ENCODE assay signal across 8 cellular contexts in genomic region chr6:126804255-126805064, GRCh38.
DNase-seq lines count a peak whose midpoint lies in the region; ATAC-seq and TF ChIP-seq lines count a peak whose summit lies in the region.

No MANE protein-coding gene starts in this region.

- no peaks in the 10 kb centered on the region for H3K9me2 ChIP-seq in DOHH2 (replicated peaks; ENCODE audit: control insufficient read depth, low read length)

- peak overlapping the region; percentile 61 for H3K9ac ChIP-seq in mesenchymal stem cell (ENCODE audit: low read length)

- H3K36me3 ChIP-seq in DOHH2 (ENCODE audit: control insufficient read depth, low read length), result no peaks in the 10 kb centered on the region
- no peaks in the 10 kb centered on the region for H3K36me3 ChIP-seq in mesenchymal stem cell (ENCODE audit: control insufficient read depth in 1 of 2, insufficient read depth in 2 of 2, low read depth in 1 of 2, low read length in 2 of 2)

- no peaks in the 10 kb centered on the region for H4K20me1 ChIP-seq in DOHH2 (ENCODE audit: control insufficient read depth, insufficient read depth, low read depth, low read length)

- no peaks in the 10 kb centered on the region for H3K79me1 ChIP-seq in mesenchymal stem cell (replicated peaks; ENCODE audit: low read length, poor library complexity, severe bottlenecking)

- H2BK12ac ChIP-seq in mesenchymal stem cell (ENCODE audit: low read length in 2 of 2), result no peak overlapping the region

- no peak overlapping the region for H2BK15ac ChIP-seq in mesenchymal stem cell (ENCODE audit: low read depth, poor library complexity, severe bottlenecking)

- no peak overlapping the region for H4K8ac ChIP-seq in mesenchymal stem cell (ENCODE audit: low read length)

- H3K4ac ChIP-seq in mesenchymal stem cell (ENCODE audit: low read depth in 1 of 2, low read length in 2 of 2), result no peak overlapping the region

- peak; percentile 88 for ATAC-seq in GM19351 (IDR thresholded peaks at IDR 0.05; ENCODE audit: unreplicated experiment)
- ATAC-seq in HG03175 (IDR thresholded peaks at IDR 0.05; ENCODE audit: unreplicated experiment), result peak; percentile 86

- H4K91ac ChIP-seq in mesenchymal stem cell (ENCODE audit: low read length), result no peak overlapping the region

- H3K27me3 ChIP-seq in DOHH2 (ENCODE audit: control insufficient read depth, low read length), result peaks cover 12% of the 10 kb centered on the region; the same call in 1 of the 2 replicates
- H3K27me3 ChIP-seq in mesenchymal stem cell (ENCODE audit: control insufficient read depth in 1 of 2, insufficient read depth in 1 of 2, low read length in 2 of 2), result no peaks in the 10 kb centered on the region

- H3K27ac ChIP-seq in DOHH2 (ENCODE audit: low read depth, low read length) (no peak overlapping the region), mesenchymal stem cell (ENCODE audit: low read length, poor library complexity, severe bottlenecking) (no peak overlapping the region)

- no peak overlapping the region for H3K14ac ChIP-seq in mesenchymal stem cell (ENCODE audit: low read length in 2 of 2)

- no peak overlapping the region for H3K23ac ChIP-seq in mesenchymal stem cell (ENCODE audit: low read length in 2 of 2)

- no peak overlapping the region for H2AFZ ChIP-seq in mesenchymal stem cell (ENCODE audit: low read depth, low read length)

- no peak overlapping the region for H3K4me2 ChIP-seq in DOHH2 (ENCODE audit: low read length)
- H3K4me2 ChIP-seq in mesenchymal stem cell (ENCODE audit: low read length, poor library complexity, severe bottlenecking), result no peak overlapping the region

- no peak overlapping the region for H3K4me3 ChIP-seq in DOHH2 (ENCODE audit: low read length)
- H3K4me3 ChIP-seq in mesenchymal stem cell (ENCODE audit: insufficient read depth in 1 of 2, low read depth in 1 of 2, low read length in 2 of 2), result no peak overlapping the region

- H2BK5ac ChIP-seq in mesenchymal stem cell (ENCODE audit: low read depth, low read length, poor library complexity, severe bottlenecking), result no peak overlapping the region

- H2BK120ac ChIP-seq in mesenchymal stem cell (ENCODE audit: low read depth, low read length), result no peak overlapping the region

- DNase-seq in NOMO-1 treated with DMSO at 0.1 percent for 48 hours (lab: John Stamatoyannopoulos, UW; ENCODE audit: unreplicated experiment), result peak; percentile 24
- peak; percentile 63 for DNase-seq in dedifferentiated amniotic fluid mesenchymal stem cell (ENCODE audit: extremely low spot score)
- peak; percentile 67 for DNase-seq in mesenchymal stem cell
- DNase-seq in cortex of kidney (lab: John Stamatoyannopoulos, UW), result no peak
- DNase-seq in UCSD-AML1 (lab: John Stamatoyannopoulos, UW; ENCODE audit: unreplicated experiment), result no peak

- no peak overlapping the region for H2AK5ac ChIP-seq in mesenchymal stem cell (ENCODE audit: low read length, severe bottlenecking)

- no peaks in the 10 kb centered on the region for H3F3A ChIP-seq in DOHH2 (ENCODE audit: control insufficient read depth, insufficient read depth)

- WGBS in mesenchymal stem cell, result 0% methylated on average over 1 of the region's 6 CpGs

- H3K79me2 ChIP-seq in DOHH2 (ENCODE audit: control insufficient read depth, low read length), result no peaks in the 10 kb centered on the region

- H3K4me1 ChIP-seq in DOHH2 (ENCODE audit: control insufficient read depth, low read length) (no peaks in the 10 kb centered on the region), mesenchymal stem cell (ENCODE audit: control insufficient read depth, insufficient read depth, low read depth, low read length) (no peaks in the 10 kb centered on the region)

- H3K9me3 ChIP-seq in DOHH2 (ENCODE audit: control insufficient read depth, insufficient read depth, low read length), result no peaks in the 10 kb centered on the region
- H3K9me3 ChIP-seq in mesenchymal stem cell (ENCODE audit: control insufficient read depth, low read length), result no peaks in the 10 kb centered on the region

- H3K18ac ChIP-seq in mesenchymal stem cell (ENCODE audit: low read depth in 1 of 2, low read length in 2 of 2), result no peak overlapping the region

- peak; percentile 78 for TF ChIP-seq CTCF in DOHH2 (IDR thresholded peaks at IDR 0.05; ENCODE audit: low read depth, low read length, poor library complexity, severe bottlenecking)

Comparison
In these comparisons a context has a peak if more than half of its experiments do, and no peak if none do; other contexts are left out.
1. DNase-seq: peak in NOMO-1 treated with DMSO at 0.1 percent for 48 hours (single experiment), dedifferentiated amniotic fluid mesenchymal stem cell (single experiment) and mesenchymal stem cell (single experiment); none in cortex of kidney (single experiment) and UCSD-AML1 (single experiment).